In the genomic region with DNA sequence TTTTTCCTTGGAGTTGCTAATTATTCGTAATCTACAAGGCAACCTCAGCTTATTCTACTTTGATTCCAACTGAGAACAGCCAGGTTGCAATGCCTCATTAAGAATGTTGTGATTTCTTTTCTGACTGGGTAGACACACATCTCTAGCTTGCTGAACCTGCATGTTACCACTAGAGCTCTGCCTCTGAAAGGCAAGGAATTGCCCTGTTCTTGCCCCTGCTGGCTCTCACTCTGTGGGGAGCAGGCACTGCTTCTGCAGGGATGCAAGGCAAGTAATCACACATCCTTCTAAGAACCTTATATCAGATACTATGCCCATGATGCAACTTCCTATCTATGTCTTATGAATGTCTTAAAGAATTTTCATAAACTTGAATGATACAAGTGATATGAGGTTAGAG, we compare ENCODE assay signal across 35 cellular contexts.
"Had no signal": no experiment of that assay in that cellular context is flagged by ENCODE, and none has a peak within 500 bp of the region (broad histone marks: within the 10 kb centered on the region; RNA-seq: fewer than 3 reads in every experiment).

No MANE protein-coding gene starts in this region.

- H3K27ac Mint-ChIP-seq: activated B cell treated with CpG ODN at 0.5 μM for 24 hours; activated CD4-positive, alpha-beta memory T cell treated with anti-CD3 and anti-CD28 coated beads for 36 hours; activated CD4-positive, alpha-beta T cell treated with anti-CD3 and anti-CD28 coated beads, Interleukin-2, amount 10 ng/mL, durations not matched to agents 24 days and 14 days; activated CD8-positive, alpha-beta T cell treated with anti-CD3 and anti-CD28 coated beads for 36 hours; activated naive CD4-positive, alpha-beta T cell treated with anti-CD3 and anti-CD28 coated beads, Interleukin-2, amount 10 ng/mL, durations not matched to agents 7 days and 5 days; activated naive CD4-positive, alpha-beta T cell treated with anti-CD3 and anti-CD28 coated beads, Interleukin-2, amount 50 U/mL, for 24 hours; activated naive CD8-positive, alpha-beta T cell; activated naive CD8-positive, alpha-beta T cell treated with anti-CD3 and anti-CD28 coated beads, Interleukin-2, amount 10 ng/mL, durations not matched to agents 7 days and 5 days; activated naive CD8-positive, alpha-beta T cell treated with anti-CD3 and anti-CD28 coated beads, Interleukin-2, amount 50 U/mL, for 24 hours; activated T-cell treated with anti-CD3 and anti-CD28 coated beads, Interleukin-2, amount 50 U/mL, for 72 hours; activated T-helper 1 cell treated with anti-CD3 and anti-CD28 coated beads, Interleukin-12 subunit alpha, Interleukin-12 subunit beta, Interleukin-2, Interleukin-4 antibody, amounts not matched to agents 30 ng/mL and 10 ng/mL and 1 ng/mL, durations not matched to agents 14 hours and 24 hours and 36 hours; activated T-helper 2 cell treated with anti-CD3 and anti-CD28 coated beads, Interferon-gamma antibody, Interleukin-2, Interleukin-4, amounts not matched to agents 10 μg/mL and 5 μg/mL and 100 μg/mL, durations not matched to agents 14 hours and 24 hours and 36 hours; brain; T-helper 1 cell treated with Interleukin-12 subunit alpha and Interleukin-12 subunit beta and Interleukin-4 antibody, amounts not matched to agents 30 μg/mL and 1 μg/mL, for 36 hours; T-helper 2 cell treated with Interferon-gamma antibody and Interleukin-4, amounts not matched to agents 5 μg/mL and 100 μg/mL, for 36 hours had no signal

- H3K4me3 ChIP-seq: ascending aorta, cardiac muscle cell had no signal

- H3K36me3 ChIP-seq: ascending aorta, cardiac muscle cell, WERI-Rb-1 had no signal

- H3K4me1 ChIP-seq: ascending aorta had no signal

- DNase-seq: activated B cell treated with CpG ODN at 0.5 μM for 24 hours; activated CD4-positive, alpha-beta memory T cell treated with anti-CD3 and anti-CD28 coated beads for 36 hours; activated CD4-positive, alpha-beta T cell treated with anti-CD3 and anti-CD28 coated beads for 4 hours; activated CD4-positive, alpha-beta T cell treated with anti-CD3 and anti-CD28 coated beads, Interleukin-2, amount 10 ng/mL, durations not matched to agents 24 days and 14 days; activated CD4-positive, alpha-beta T cell treated with anti-CD3 and anti-CD28 coated beads, Interleukin-2, amount 50 U/mL, for 1 hour; activated CD4-positive, alpha-beta T cell treated with anti-CD3 and anti-CD28 coated beads, Interleukin-2, amount 50 U/mL, for 4 hours; activated CD4-positive, CD25-positive, alpha-beta regulatory T cell treated with anti-CD3 and anti-CD28 coated beads, Interleukin-2, amount 50 U/mL, for 72 hours; activated CD8-positive, alpha-beta memory T cell treated with anti-CD3 and anti-CD28 coated beads, Interleukin-2, amount 50 U/mL, for 4 hours; activated CD8-positive, alpha-beta T cell treated with anti-CD3 and anti-CD28 coated beads for 36 hours; activated effector memory CD4-positive, alpha-beta T cell treated with Interleukin-2 at 50 U/mL for 16 hours; activated gamma-delta T cell; activated naive CD4-positive, alpha-beta T cell treated with anti-CD3 and anti-CD28 coated beads, Interleukin-2, amount 10 ng/mL, durations not matched to agents 7 days and 5 days; activated naive CD4-positive, alpha-beta T cell treated with Interleukin-2 at 50 U/mL for 16 hours; activated naive CD8-positive, alpha-beta T cell treated with anti-CD3 and anti-CD28 coated beads, Interleukin-2, amount 10 ng/mL, durations not matched to agents 7 days and 5 days; activated naive CD8-positive, alpha-beta T cell treated with anti-CD3 and anti-CD28 coated beads, Interleukin-2, amount 50 U/mL, for 24 hours; activated T-cell treated with anti-CD3 and anti-CD28 coated beads for 4 hours; activated T-cell treated with anti-CD3 and anti-CD28 coated beads, Interleukin-2, amount 50 U/mL, for 1 hour; activated T-cell treated with anti-CD3 and anti-CD28 coated beads, Interleukin-2, amount 50 U/mL, for 4 hours; activated T-cell treated with anti-CD3 and anti-CD28 coated beads, Interleukin-2, amount 50 U/mL, for 72 hours; amygdala; cerebellar nuclear complex; T-helper 1 cell; T-helper 2 cell; T-helper 9 cell; WERI-Rb-1 had no signal

- H3K27me3 Mint-ChIP-seq: activated B cell treated with CpG ODN at 0.5 μM for 24 hours; activated CD4-positive, alpha-beta memory T cell treated with anti-CD3 and anti-CD28 coated beads for 36 hours; activated CD4-positive, alpha-beta T cell treated with anti-CD3 and anti-CD28 coated beads, Interleukin-2, amount 10 ng/mL, durations not matched to agents 24 days and 14 days; activated CD8-positive, alpha-beta T cell treated with anti-CD3 and anti-CD28 coated beads for 36 hours; activated naive CD4-positive, alpha-beta T cell treated with anti-CD3 and anti-CD28 coated beads, Interleukin-2, amount 10 ng/mL, durations not matched to agents 7 days and 5 days; activated naive CD4-positive, alpha-beta T cell treated with anti-CD3 and anti-CD28 coated beads, Interleukin-2, amount 50 U/mL, for 24 hours; activated naive CD8-positive, alpha-beta T cell; activated naive CD8-positive, alpha-beta T cell treated with anti-CD3 and anti-CD28 coated beads, Interleukin-2, amount 10 ng/mL, durations not matched to agents 7 days and 5 days; activated naive CD8-positive, alpha-beta T cell treated with anti-CD3 and anti-CD28 coated beads, Interleukin-2, amount 50 U/mL, for 24 hours; brain; central memory CD8-positive, alpha-beta T cell had no signal

- H3K27ac ChIP-seq: ascending aorta, cardiac muscle cell, WERI-Rb-1 had no signal

- H3K36me3 Mint-ChIP-seq: activated CD4-positive, alpha-beta memory T cell treated with anti-CD3 and anti-CD28 coated beads for 36 hours; activated naive CD4-positive, alpha-beta T cell treated with anti-CD3 and anti-CD28 coated beads, Interleukin-2, amount 10 ng/mL, durations not matched to agents 7 days and 5 days; activated naive CD4-positive, alpha-beta T cell treated with anti-CD3 and anti-CD28 coated beads, Interleukin-2, amount 50 U/mL, for 24 hours; activated naive CD8-positive, alpha-beta T cell; activated naive CD8-positive, alpha-beta T cell treated with anti-CD3 and anti-CD28 coated beads, Interleukin-2, amount 10 ng/mL, durations not matched to agents 7 days and 5 days; brain had no signal

- ATAC-seq: activated CD8-positive, alpha-beta T cell treated with anti-CD3 and anti-CD28 coated beads for 36 hours; activated naive CD8-positive, alpha-beta T cell treated with anti-CD3 and anti-CD28 coated beads, Interleukin-2, amount 50 U/mL, for 24 hours; activated T-cell treated with anti-CD3 and anti-CD28 coated beads, Interleukin-2, amount 50 U/mL, for 4 hours; activated T-cell treated with anti-CD3 and anti-CD28 coated beads, Interleukin-2, amount 50 U/mL, for 72 hours had no signal

- H3K27me3 ChIP-seq: ascending aorta, cardiac muscle cell had no signal

- H3K4me3 Mint-ChIP-seq: activated B cell treated with CpG ODN at 0.5 μM for 24 hours; activated CD4-positive, alpha-beta memory T cell treated with anti-CD3 and anti-CD28 coated beads for 36 hours; activated CD4-positive, alpha-beta T cell treated with anti-CD3 and anti-CD28 coated beads, Interleukin-2, amount 10 ng/mL, durations not matched to agents 24 days and 14 days; activated CD8-positive, alpha-beta T cell treated with anti-CD3 and anti-CD28 coated beads for 36 hours; activated naive CD4-positive, alpha-beta T cell treated with anti-CD3 and anti-CD28 coated beads, Interleukin-2, amount 10 ng/mL, durations not matched to agents 7 days and 5 days; activated naive CD4-positive, alpha-beta T cell treated with anti-CD3 and anti-CD28 coated beads, Interleukin-2, amount 50 U/mL, for 24 hours; activated naive CD8-positive, alpha-beta T cell; activated naive CD8-positive, alpha-beta T cell treated with anti-CD3 and anti-CD28 coated beads, Interleukin-2, amount 10 ng/mL, durations not matched to agents 7 days and 5 days; activated naive CD8-positive, alpha-beta T cell treated with anti-CD3 and anti-CD28 coated beads, Interleukin-2, amount 50 U/mL, for 24 hours; activated T-cell treated with anti-CD3 and anti-CD28 coated beads, Interleukin-2, amount 50 U/mL, for 4 hours; activated T-cell treated with anti-CD3 and anti-CD28 coated beads, Interleukin-2, amount 50 U/mL, for 72 hours; activated T-helper 1 cell treated with anti-CD3 and anti-CD28 coated beads, Interleukin-12 subunit alpha, Interleukin-12 subunit beta, Interleukin-2, Interleukin-4 antibody, amounts not matched to agents 30 ng/mL and 10 ng/mL and 1 ng/mL, durations not matched to agents 14 hours and 24 hours and 36 hours; brain; central memory CD8-positive, alpha-beta T cell; T-helper 1 cell treated with Interleukin-12 subunit alpha and Interleukin-12 subunit beta and Interleukin-4 antibody, amounts not matched to agents 30 μg/mL and 1 μg/mL, for 36 hours; T-helper 2 cell treated with Interferon-gamma antibody and Interleukin-4, amounts not matched to agents 5 μg/mL and 100 μg/mL, for 36 hours had no signal

- H3K4me1 Mint-ChIP-seq: activated B cell treated with CpG ODN at 0.5 μM for 24 hours; activated CD4-positive, alpha-beta T cell treated with anti-CD3 and anti-CD28 coated beads, Interleukin-2, amount 10 ng/mL, durations not matched to agents 24 days and 14 days; activated naive CD4-positive, alpha-beta T cell treated with anti-CD3 and anti-CD28 coated beads, Interleukin-2, amount 10 ng/mL, durations not matched to agents 7 days and 5 days; activated naive CD4-positive, alpha-beta T cell treated with anti-CD3 and anti-CD28 coated beads, Interleukin-2, amount 50 U/mL, for 24 hours; activated naive CD8-positive, alpha-beta T cell treated with anti-CD3 and anti-CD28 coated beads, Interleukin-2, amount 10 ng/mL, durations not matched to agents 7 days and 5 days; activated naive CD8-positive, alpha-beta T cell treated with anti-CD3 and anti-CD28 coated beads, Interleukin-2, amount 50 U/mL, for 24 hours; central memory CD8-positive, alpha-beta T cell had no signal

- H3K9me3 ChIP-seq: ascending aorta had no signal

- H3K9me3 Mint-ChIP-seq: activated CD4-positive, alpha-beta memory T cell treated with anti-CD3 and anti-CD28 coated beads for 36 hours; activated naive CD4-positive, alpha-beta T cell treated with anti-CD3 and anti-CD28 coated beads, Interleukin-2, amount 10 ng/mL, durations not matched to agents 7 days and 5 days; activated naive CD4-positive, alpha-beta T cell treated with anti-CD3 and anti-CD28 coated beads, Interleukin-2, amount 50 U/mL, for 24 hours had no signal
